ENCODE assay signal across 1 cellular context in genomic region chr4:124713213-124713592, GRCh38.
TF ChIP-seq lines count a peak whose summit lies in the region.

No MANE protein-coding gene starts in this region.

TF ChIP-seq in HepG2, 621 proteins besides CTCF, POLR2A, EP300 and RAD21 (continued from another document and continues in another):
- peak; percentile 74 to 83; a peak in 3 of 4 replicates for TF ChIP-seq HMGXB4 (CRISPR knock-in tag; IDR thresholded peaks at IDR 0.05; ENCODE audit: borderline replicate concordance in 1 of 2, low read depth in 1 of 2)
- no peak for TF ChIP-seq RXRB (CRISPR knock-in tag; IDR thresholded peaks at IDR 0.05; ENCODE audit: borderline replicate concordance)
- peak; percentile 73; the same call in 1 of the 2 replicates for TF ChIP-seq MAF1 (CRISPR knock-in tag; IDR thresholded peaks at IDR 0.05; ENCODE audit: borderline replicate concordance)
- TF ChIP-seq, protein P1, sequence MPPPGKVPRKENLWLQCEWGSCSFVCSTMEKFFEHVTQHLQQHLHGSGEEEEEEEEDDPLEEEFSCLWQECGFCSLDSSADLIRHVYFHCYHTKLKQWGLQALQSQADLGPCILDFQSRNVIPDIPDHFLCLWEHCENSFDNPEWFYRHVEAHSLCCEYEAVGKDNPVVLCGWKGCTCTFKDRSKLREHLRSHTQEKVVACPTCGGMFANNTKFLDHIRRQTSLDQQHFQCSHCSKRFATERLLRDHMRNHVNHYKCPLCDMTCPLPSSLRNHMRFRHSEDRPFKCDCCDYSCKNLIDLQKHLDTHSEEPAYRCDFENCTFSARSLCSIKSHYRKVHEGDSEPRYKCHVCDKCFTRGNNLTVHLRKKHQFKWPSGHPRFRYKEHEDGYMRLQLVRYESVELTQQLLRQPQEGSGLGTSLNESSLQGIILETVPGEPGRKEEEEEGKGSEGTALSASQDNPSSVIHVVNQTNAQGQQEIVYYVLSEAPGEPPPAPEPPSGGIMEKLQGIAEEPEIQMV (CRISPR knock-in tag; IDR thresholded peaks at IDR 0.05; ENCODE audit: low read depth) = no peak
- TF ChIP-seq KDM5B (CRISPR knock-in tag; IDR thresholded peaks at IDR 0.05; ENCODE audit: borderline replicate concordance) = no peak
- no peak for TF ChIP-seq CREB1 (IDR thresholded peaks at IDR 0.05)
- TF ChIP-seq CREB1 (CRISPR knock-in tag; IDR thresholded peaks at IDR 0.05) = 0 out of 2 replicates have a peak, but pooled peaks have one; percentile 28
- TF ChIP-seq ZFP37 (CRISPR knock-in tag; IDR thresholded peaks at IDR 0.05; ENCODE audit: borderline replicate concordance) = 0 out of 2 replicates have a peak, but pooled peaks have one; percentile 20
- peak; percentile 35; the same call in 1 of the 2 replicates for TF ChIP-seq ZNF629 (CRISPR knock-in tag; conservative IDR thresholded peaks at IDR 0.05)
- no peak for TF ChIP-seq ZNF292 (CRISPR knock-in tag; IDR thresholded peaks at IDR 0.05; ENCODE audit: borderline replicate concordance, low read depth)
- peak; percentile 90 for TF ChIP-seq ZFX (CRISPR knock-in tag; IDR thresholded peaks at IDR 0.05; ENCODE audit: low read depth)
- TF ChIP-seq, protein P2, sequence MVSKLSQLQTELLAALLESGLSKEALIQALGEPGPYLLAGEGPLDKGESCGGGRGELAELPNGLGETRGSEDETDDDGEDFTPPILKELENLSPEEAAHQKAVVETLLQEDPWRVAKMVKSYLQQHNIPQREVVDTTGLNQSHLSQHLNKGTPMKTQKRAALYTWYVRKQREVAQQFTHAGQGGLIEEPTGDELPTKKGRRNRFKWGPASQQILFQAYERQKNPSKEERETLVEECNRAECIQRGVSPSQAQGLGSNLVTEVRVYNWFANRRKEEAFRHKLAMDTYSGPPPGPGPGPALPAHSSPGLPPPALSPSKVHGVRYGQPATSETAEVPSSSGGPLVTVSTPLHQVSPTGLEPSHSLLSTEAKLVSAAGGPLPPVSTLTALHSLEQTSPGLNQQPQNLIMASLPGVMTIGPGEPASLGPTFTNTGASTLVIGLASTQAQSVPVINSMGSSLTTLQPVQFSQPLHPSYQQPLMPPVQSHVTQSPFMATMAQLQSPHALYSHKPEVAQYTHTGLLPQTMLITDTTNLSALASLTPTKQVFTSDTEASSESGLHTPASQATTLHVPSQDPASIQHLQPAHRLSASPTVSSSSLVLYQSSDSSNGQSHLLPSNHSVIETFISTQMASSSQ (IDR thresholded peaks at IDR 0.05; ENCODE audit: low read depth) = no peak
- TF ChIP-seq, protein P2 (CRISPR knock-in tag; IDR thresholded peaks at IDR 0.05; ENCODE audit: borderline replicate concordance) = peak; percentile 5; the same call in 1 of the 2 replicates
- TF ChIP-seq ZBTB42 (CRISPR knock-in tag; IDR thresholded peaks at IDR 0.05) = 0 out of 2 replicates have a peak, but pooled peaks have one; percentile 50
- 0 out of 2 replicates have a peak, but pooled peaks have one; percentile 41 for TF ChIP-seq ADNP (CRISPR knock-in tag; IDR thresholded peaks at IDR 0.05)
- no peak for TF ChIP-seq FOXK1 (CRISPR knock-in tag; IDR thresholded peaks at IDR 0.05; ENCODE audit: borderline replicate concordance, low read depth)
- TF ChIP-seq ZSCAN21 (CRISPR knock-in tag; IDR thresholded peaks at IDR 0.05; ENCODE audit: borderline replicate concordance) = 0 out of 2 replicates have a peak, but pooled peaks have one; percentile 63
- TF ChIP-seq KLF13 (CRISPR knock-in tag; IDR thresholded peaks at IDR 0.05) = 0 out of 2 replicates have a peak, but pooled peaks have one; percentile 8
- TF ChIP-seq RNF2 (conservative IDR thresholded peaks at IDR 0.05; ENCODE audit: low read depth) = peak; percentile 57; the same call in 1 of the 2 replicates
- TF ChIP-seq HOXA3 (CRISPR knock-in tag; IDR thresholded peaks at IDR 0.05) = peak; percentile 38
- TF ChIP-seq HNRNPH1 (optimal IDR thresholded peaks at IDR 0.05; ENCODE audit: low read depth, low read length) = no peak
- TF ChIP-seq MBNL3 (CRISPR knock-in tag; conservative IDR thresholded peaks at IDR 0.05) = no peak
- no peak for TF ChIP-seq TERF1 (CRISPR knock-in tag; IDR thresholded peaks at IDR 0.05)
- peak; percentile 20; the same call in 1 of the 2 replicates for TF ChIP-seq SMAD3 (CRISPR knock-in tag; IDR thresholded peaks at IDR 0.05)
- TF ChIP-seq, protein P3, sequence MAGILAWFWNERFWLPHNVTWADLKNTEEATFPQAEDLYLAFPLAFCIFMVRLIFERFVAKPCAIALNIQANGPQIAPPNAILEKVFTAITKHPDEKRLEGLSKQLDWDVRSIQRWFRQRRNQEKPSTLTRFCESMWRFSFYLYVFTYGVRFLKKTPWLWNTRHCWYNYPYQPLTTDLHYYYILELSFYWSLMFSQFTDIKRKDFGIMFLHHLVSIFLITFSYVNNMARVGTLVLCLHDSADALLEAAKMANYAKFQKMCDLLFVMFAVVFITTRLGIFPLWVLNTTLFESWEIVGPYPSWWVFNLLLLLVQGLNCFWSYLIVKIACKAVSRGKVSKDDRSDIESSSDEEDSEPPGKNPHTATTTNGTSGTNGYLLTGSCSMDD (CRISPR knock-in tag; IDR thresholded peaks at IDR 0.05) = no peak
- 0 out of 2 replicates have a peak, but pooled peaks have one; percentile 40 for TF ChIP-seq CHD4 (IDR thresholded peaks at IDR 0.05; ENCODE audit: borderline replicate concordance, low read length)
- no peak for TF ChIP-seq SRY (CRISPR knock-in tag; IDR thresholded peaks at IDR 0.05)
- TF ChIP-seq, protein P4, sequence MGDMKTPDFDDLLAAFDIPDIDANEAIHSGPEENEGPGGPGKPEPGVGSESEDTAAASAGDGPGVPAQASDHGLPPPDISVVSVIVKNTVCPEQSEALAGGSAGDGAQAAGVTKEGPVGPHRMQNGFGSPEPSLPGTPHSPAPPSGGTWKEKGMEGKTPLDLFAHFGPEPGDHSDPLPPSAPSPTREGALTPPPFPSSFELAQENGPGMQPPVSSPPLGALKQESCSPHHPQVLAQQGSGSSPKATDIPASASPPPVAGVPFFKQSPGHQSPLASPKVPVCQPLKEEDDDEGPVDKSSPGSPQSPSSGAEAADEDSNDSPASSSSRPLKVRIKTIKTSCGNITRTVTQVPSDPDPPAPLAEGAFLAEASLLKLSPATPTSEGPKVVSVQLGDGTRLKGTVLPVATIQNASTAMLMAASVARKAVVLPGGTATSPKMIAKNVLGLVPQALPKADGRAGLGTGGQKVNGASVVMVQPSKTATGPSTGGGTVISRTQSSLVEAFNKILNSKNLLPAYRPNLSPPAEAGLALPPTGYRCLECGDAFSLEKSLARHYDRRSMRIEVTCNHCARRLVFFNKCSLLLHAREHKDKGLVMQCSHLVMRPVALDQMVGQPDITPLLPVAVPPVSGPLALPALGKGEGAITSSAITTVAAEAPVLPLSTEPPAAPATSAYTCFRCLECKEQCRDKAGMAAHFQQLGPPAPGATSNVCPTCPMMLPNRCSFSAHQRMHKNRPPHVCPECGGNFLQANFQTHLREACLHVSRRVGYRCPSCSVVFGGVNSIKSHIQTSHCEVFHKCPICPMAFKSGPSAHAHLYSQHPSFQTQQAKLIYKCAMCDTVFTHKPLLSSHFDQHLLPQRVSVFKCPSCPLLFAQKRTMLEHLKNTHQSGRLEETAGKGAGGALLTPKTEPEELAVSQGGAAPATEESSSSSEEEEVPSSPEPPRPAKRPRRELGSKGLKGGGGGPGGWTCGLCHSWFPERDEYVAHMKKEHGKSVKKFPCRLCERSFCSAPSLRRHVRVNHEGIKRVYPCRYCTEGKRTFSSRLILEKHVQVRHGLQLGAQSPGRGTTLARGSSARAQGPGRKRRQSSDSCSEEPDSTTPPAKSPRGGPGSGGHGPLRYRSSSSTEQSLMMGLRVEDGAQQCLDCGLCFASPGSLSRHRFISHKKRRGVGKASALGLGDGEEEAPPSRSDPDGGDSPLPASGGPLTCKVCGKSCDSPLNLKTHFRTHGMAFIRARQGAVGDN (CRISPR knock-in tag; IDR thresholded peaks at IDR 0.05) = peak; percentile 53
- TF ChIP-seq ZNF350 (CRISPR knock-in tag; IDR thresholded peaks at IDR 0.05; ENCODE audit: borderline replicate concordance, low read depth) = peak; percentile 42; the same call in 1 of the 2 replicates
- TF ChIP-seq MAZ (IDR thresholded peaks at IDR 0.05; ENCODE audit: borderline replicate concordance, low read depth, low read length) = no peak
- 0 out of 2 replicates have a peak, but pooled peaks have one; percentile 1 for TF ChIP-seq MAZ (CRISPR knock-in tag; IDR thresholded peaks at IDR 0.05; ENCODE audit: low read depth)
- no peak for TF ChIP-seq ERF (CRISPR knock-in tag; IDR thresholded peaks at IDR 0.05)
- TF ChIP-seq NCOA5 (CRISPR knock-in tag; IDR thresholded peaks at IDR 0.05) = no peak
- TF ChIP-seq, protein P5, sequence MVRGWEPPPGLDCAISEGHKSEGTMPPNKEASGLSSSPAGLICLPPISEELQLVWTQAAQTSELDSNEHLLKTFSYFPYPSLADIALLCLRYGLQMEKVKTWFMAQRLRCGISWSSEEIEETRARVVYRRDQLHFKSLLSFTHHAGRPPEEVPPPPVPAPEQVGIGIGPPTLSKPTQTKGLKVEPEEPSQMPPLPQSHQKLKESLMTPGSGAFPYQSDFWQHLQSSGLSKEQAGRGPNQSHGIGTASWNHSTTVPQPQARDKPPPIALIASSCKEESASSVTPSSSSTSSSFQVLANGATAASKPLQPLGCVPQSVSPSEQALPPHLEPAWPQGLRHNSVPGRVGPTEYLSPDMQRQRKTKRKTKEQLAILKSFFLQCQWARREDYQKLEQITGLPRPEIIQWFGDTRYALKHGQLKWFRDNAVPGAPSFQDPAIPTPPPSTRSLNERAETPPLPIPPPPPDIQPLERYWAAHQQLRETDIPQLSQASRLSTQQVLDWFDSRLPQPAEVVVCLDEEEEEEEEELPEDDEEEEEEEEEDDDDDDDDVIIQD (CRISPR knock-in tag; IDR thresholded peaks at IDR 0.05; ENCODE audit: low read depth) = no peak
- TF ChIP-seq TEAD3 (CRISPR knock-in tag; optimal IDR thresholded peaks at IDR 0.05; ENCODE audit: borderline replicate concordance) = peak; percentile 51
- TF ChIP-seq ZFP82 (CRISPR knock-in tag; IDR thresholded peaks at IDR 0.05; ENCODE audit: borderline replicate concordance) = no peak
- peak; percentile 68; the same call in 1 of the 2 replicates for TF ChIP-seq HOXA5 (CRISPR knock-in tag; IDR thresholded peaks at IDR 0.05)
- 0 out of 2 replicates have a peak, but pooled peaks have one; percentile 1 for TF ChIP-seq NAIF1 (CRISPR knock-in tag; IDR thresholded peaks at IDR 0.05; ENCODE audit: borderline replicate concordance)
- TF ChIP-seq STAG1 (CRISPR knock-in tag; IDR thresholded peaks at IDR 0.05) = 0 out of 2 replicates have a peak, but pooled peaks have one; percentile 20
- 0 out of 2 replicates have a peak, but pooled peaks have one; percentile 46 for TF ChIP-seq ZNF749 (CRISPR knock-in tag; IDR thresholded peaks at IDR 0.05; ENCODE audit: borderline replicate concordance)
- TF ChIP-seq, protein P6, sequence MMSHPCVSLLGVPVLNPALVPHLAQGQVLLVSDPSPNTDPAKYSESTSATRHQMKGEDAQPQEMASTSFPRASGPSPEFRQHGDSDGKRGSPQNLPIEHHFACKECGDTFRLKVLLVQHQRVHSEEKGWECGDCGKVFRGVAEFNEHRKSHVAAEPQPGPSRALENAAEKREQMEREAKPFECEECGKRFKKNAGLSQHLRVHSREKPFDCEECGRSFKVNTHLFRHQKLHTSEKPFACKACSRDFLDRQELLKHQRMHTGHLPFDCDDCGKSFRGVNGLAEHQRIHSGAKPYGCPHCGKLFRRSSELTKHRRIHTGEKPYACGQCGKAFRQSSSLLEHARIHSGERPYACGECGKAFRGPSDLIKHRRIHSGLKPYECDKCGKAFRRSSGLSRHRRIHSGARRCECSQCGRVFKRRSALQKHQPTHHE (CRISPR knock-in tag; IDR thresholded peaks at IDR 0.05; ENCODE audit: borderline replicate concordance) = 0 out of 2 replicates have a peak, but pooled peaks have one; percentile 45
- no peak for TF ChIP-seq ZSCAN5A (CRISPR knock-in tag; IDR thresholded peaks at IDR 0.05; ENCODE audit: borderline replicate concordance)
- 0 out of 2 replicates have a peak, but pooled peaks have one; percentile 15 for TF ChIP-seq MEIS1 (CRISPR knock-in tag; IDR thresholded peaks at IDR 0.05; ENCODE audit: borderline replicate concordance)
